8 cellular contexts compared by ENCODE assay signal in genomic region chrX:102155806-102156179, GRCh38. TPM values are rescaled to one million over a fixed set of nuclear protein-coding genes. Genes with fewer than 3 reads are reported as not detected.
DNase-seq lines count a peak whose midpoint lies in the region; ATAC-seq and TF ChIP-seq lines count a peak whose summit lies in the region.

BEX5 (minus strand) TSS chrX:102155977; CDS start chrX:102154265, 1,712 bp downstream.

- peaks cover 10% of the 10 kb centered on the region for H3K4me1 Mint-ChIP-seq in memory B cell

- H3K4me3 ChIP-seq in dorsolateral prefrontal cortex: peak within 1 kb of the TSS; percentile 38 to 78 (median 58)

- peak; percentile 98 for ATAC-seq in HG02588 (IDR thresholded peaks at IDR 0.05; ENCODE audit: unreplicated experiment)
- peak; percentile 90 for ATAC-seq in memory B cell (ENCODE audit: low read depth)
- ATAC-seq in GM21717 (IDR thresholded peaks at IDR 0.05; ENCODE audit: unreplicated experiment): no peak

- TF ChIP-seq CTCF in dorsolateral prefrontal cortex (IDR thresholded peaks at IDR 0.05 in 54 of 56, conservative IDR thresholded peaks at IDR 0.05 in 2 of 56; ENCODE audit: low read depth in 1 of 56, partially characterized antibody in 56 of 56): peak in 1 of 56 donors; percentile 9

- peak within 1 kb of the TSS; percentile 93 for H3K4me3 Mint-ChIP-seq in memory B cell

- intact Hi-C loops in dorsolateral prefrontal cortex (cut with DNase I): no loop called here

- peak within 1 kb of the TSS in 46 of 59 donors; percentile 20 to 86 (median 68) for H3K27ac ChIP-seq in dorsolateral prefrontal cortex

- H3K27me3 Mint-ChIP-seq in memory B cell: peaks cover 2% of the 10 kb centered on the region

- peaks cover 0 to 61% (median 9%) of the 10 kb centered on the region in 45 donors for H3K27me3 ChIP-seq in dorsolateral prefrontal cortex

- no peaks in the 10 kb centered on the region for H3K9me3 Mint-ChIP-seq in memory B cell

- DNase-seq in GM04503 (ENCODE audit: low read depth) (peak; percentile 1), NCI-H1694 (lab: John Stamatoyannopoulos, UW) (peak; percentile 85), dorsolateral prefrontal cortex (peak in 9 of 10 donors; percentile 47 to 78 (median 67)), memory B cell (ENCODE audit: low spot score in 2 of 2) (no peak)
- peak; percentile 41 for DNase-seq in activated CD4-positive, alpha-beta T cell treated with anti-CD3 and anti-CD28 coated beads, Interleukin-2, amount 50 U/mL, for 1 hour
- peak; percentile 7 to 39 for DNase-seq in stimulated activated CD8-positive, alpha-beta memory T cell treated with anti-CD3 and anti-CD28 coated beads, Interleukin-7, amount 100 ng/mL, for 4 hours (ENCODE audit: low read depth in 2 of 2)

- peak within 1 kb of the TSS; percentile 86 for H3K27ac Mint-ChIP-seq in memory B cell

- H3K36me3 Mint-ChIP-seq in memory B cell: peaks cover 2% of the 10 kb centered on the region

RNA-seq across cellular contexts. Expression of gene BEX5, which starts in this region (rescaled TPM):
- total RNA-seq in dorsolateral prefrontal cortex: 100 to 1,000 TPM in 10 of 120 experiments, 10 to 100 TPM in 110; 15.5 to 119 (median 65.0) TPM

Comparison
In these comparisons a context has a peak if more than half of its experiments do, and no peak if none do; other contexts are left out.
1. DNase-seq: peak in GM04503 (single experiment), NCI-H1694 (single experiment), activated CD4-positive, alpha-beta T cell treated with anti-CD3 and anti-CD28 coated beads, Interleukin-2, amount 50 U/mL, for 1 hour (single experiment), dorsolateral prefrontal cortex (9 of 10) and stimulated activated CD8-positive, alpha-beta memory T cell treated with anti-CD3 and anti-CD28 coated beads, Interleukin-7, amount 100 ng/mL, for 4 hours (2 of 2); none in memory B cell (0 of 2).